In the genomic region with DNA sequence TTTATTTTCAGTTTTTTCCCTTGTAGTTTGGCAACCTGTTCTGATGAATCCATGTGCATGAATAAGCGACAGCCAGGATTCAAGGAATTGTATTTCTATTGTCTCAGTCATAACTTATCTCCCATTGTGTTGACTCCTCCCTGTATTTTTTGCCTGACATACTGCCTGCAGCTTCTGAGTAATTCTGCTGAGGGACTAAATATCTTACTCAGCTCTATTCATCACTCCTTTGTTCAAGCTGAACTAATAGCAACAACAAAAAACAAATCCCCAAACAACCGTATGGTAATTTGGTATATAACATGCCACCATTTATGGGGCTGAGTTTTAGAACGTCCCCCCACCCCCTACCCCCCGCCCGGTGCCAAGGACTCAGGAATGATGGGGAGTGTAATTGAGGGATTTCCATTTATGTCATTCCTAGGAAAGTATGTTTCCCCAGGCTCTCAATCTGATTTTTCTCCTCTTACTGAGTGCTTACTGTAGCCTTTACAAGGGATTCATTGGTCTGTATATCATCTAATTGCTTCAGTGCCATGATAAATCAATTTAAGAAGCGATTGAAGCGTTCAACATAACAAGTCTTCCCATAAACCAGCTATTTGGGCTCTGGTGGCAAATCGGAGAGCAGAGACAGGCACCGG, we compare ENCODE assay signal across 8 cellular contexts. TPM values are rescaled to one million over a fixed set of nuclear protein-coding genes. Genes with fewer than 3 reads are reported as not detected.
DNase-seq lines count a peak whose midpoint lies in the region; ATAC-seq and TF ChIP-seq lines count a peak whose summit lies in the region.

No MANE protein-coding gene starts in this region.

- no peak for TF ChIP-seq CTCF in GM13977 (IDR thresholded peaks at IDR 0.05; ENCODE audit: extremely low read depth, insufficient read depth, missing control alignments)

- in situ Hi-C loops in GM13977 (cut with MboI; ENCODE audit: low pct_unique_long_range_greater_than_20kb, low sequenced_read_pairs, unreplicated experiment): loop anchor here (10.0 kb wide), 2 partner anchors 97 to 387 kb away; no protein-coding TSS in a partner anchor

- H3K27me3 Mint-ChIP-seq in activated T-helper 17 cell treated with anti-CD3 and anti-CD28 coated beads, Interleukin-2, amount 50 U/mL, for 72 hours: no peaks in the 10 kb centered on the region

- H3K4me1 Mint-ChIP-seq in activated T-helper 17 cell treated with anti-CD3 and anti-CD28 coated beads, Interleukin-2, amount 50 U/mL, for 72 hours: peaks cover 18% of the 10 kb centered on the region

- H3K4me3 Mint-ChIP-seq in activated T-helper 17 cell treated with anti-CD3 and anti-CD28 coated beads, Interleukin-2, amount 50 U/mL, for 72 hours: peak overlapping the region; percentile 84

- intact Hi-C loops in Right ventricle myocardium inferior (cut with DNase I): loop anchor here (5.0 kb wide), 2 partner anchors 74 to 144 kb away; no protein-coding TSS in a partner anchor
- intact Hi-C loops in left ventricle myocardium superior (cut with micrococcal nuclease): no loop called here

- peak overlapping the region; percentile 85 for H3K27ac Mint-ChIP-seq in activated T-helper 17 cell treated with anti-CD3 and anti-CD28 coated beads, Interleukin-2, amount 50 U/mL, for 72 hours

- no peaks in the 10 kb centered on the region for H3K9me3 ChIP-seq in iPS-18c (ENCODE audit: control insufficient read depth, insufficient read depth, low read length)

- H3K4me3 ChIP-seq in iPS-18c (ENCODE audit: insufficient read depth, low read depth, low read length): peak overlapping the region; percentile 57

- H3K27ac ChIP-seq in substantia nigra (ENCODE audit: low read depth, low read length, poor library complexity, severe bottlenecking): peak overlapping the region; percentile 62

- H3K36me3 Mint-ChIP-seq in activated T-helper 17 cell treated with anti-CD3 and anti-CD28 coated beads, Interleukin-2, amount 50 U/mL, for 72 hours (ENCODE audit: low read depth): no peaks in the 10 kb centered on the region

- DNase-seq in Right ventricle myocardium inferior (ENCODE audit: missing footprints) (no peak), left ventricle myocardium superior (no peak), substantia nigra (lab: John Stamatoyannopoulos, UW) (no peak), inferior parietal cortex (ENCODE audit: extremely low spot score) (no peak), GM13977 (ENCODE audit: low spot score) (no peak)

- ATAC-seq in Right ventricle myocardium inferior: peak; percentile 24
- no peak for ATAC-seq in left ventricle myocardium superior
- ATAC-seq in activated T-helper 17 cell treated with anti-CD3 and anti-CD28 coated beads, Interleukin-2, amount 50 U/mL, for 72 hours (replicated peaks): peak; percentile 70
- no peak for ATAC-seq in HG03045 (IDR thresholded peaks at IDR 0.05; ENCODE audit: unreplicated experiment)

- no peaks in the 10 kb centered on the region for H3K9me3 Mint-ChIP-seq in activated T-helper 17 cell treated with anti-CD3 and anti-CD28 coated beads, Interleukin-2, amount 50 U/mL, for 72 hours

RNA-seq across cellular contexts. Expression of gene HSD17B4, which starts 40.9 kb away (rescaled TPM):
- total RNA-seq in Right ventricle myocardium inferior (297 TPM), left ventricle myocardium superior (290 TPM)
- 10 to 100 TPM; 41.4 to 61.8 TPM for total RNA-seq in activated T-helper 17 cell treated with anti-CD3 and anti-CD28 coated beads, Interleukin-2, amount 50 U/mL, for 72 hours

RNA-seq across cellular contexts. Expression of gene TNFAIP8, which starts 55.6 kb away (rescaled TPM):
- 17.8 TPM for total RNA-seq in Right ventricle myocardium inferior
- total RNA-seq in left ventricle myocardium superior: 16.3 TPM
- total RNA-seq in activated T-helper 17 cell treated with anti-CD3 and anti-CD28 coated beads, Interleukin-2, amount 50 U/mL, for 72 hours: 100 to 1,000 TPM; 129 to 170 TPM

Comparison
In these comparisons a context has a peak if more than half of its experiments do, and no peak if none do; other contexts are left out.
1. ATAC-seq: peak in Right ventricle myocardium inferior (single experiment) and activated T-helper 17 cell treated with anti-CD3 and anti-CD28 coated beads, Interleukin-2, amount 50 U/mL, for 72 hours (single experiment); none in left ventricle myocardium superior (single experiment) and HG03045 (single experiment).